10 cellular contexts compared by ENCODE assay signal in the genomic region with DNA sequence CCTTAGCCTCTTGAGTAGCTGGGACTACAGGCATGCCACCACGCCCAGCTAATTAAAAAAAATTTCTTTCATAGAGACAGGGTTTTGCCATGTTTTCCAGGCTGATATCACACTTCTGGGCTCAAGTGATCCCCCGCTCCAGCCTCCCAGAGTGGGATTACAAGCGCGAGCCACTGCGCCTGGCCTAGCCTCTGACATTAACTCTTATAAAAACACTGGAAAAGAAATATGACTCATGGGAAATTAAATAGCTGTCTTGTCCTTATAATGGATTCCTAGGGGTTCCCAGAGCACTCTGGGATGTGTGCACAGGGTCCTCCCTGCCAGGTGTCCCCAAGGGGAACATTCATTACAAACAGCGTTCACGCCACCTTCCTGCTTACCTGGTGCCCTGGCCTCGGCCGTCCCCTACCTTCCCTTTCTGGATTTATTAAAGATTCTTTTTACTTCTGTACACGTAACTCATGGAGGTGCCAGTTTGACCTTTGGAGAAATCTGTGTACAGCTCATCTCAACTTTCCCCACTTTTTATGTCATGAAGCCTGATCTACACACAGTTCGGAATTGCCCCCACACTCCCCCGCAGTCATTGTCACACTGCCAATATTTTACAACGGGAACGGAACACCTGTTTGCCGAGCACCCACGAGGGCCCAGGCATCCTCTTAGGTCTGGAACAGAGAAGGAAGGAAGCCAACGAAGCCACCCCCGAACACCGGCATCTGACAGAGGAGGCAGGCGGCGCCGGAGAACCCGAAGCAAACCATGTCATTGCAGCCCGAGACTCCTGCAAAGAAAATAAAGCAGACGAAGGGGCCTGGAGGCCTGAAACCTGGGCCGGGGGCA. TPM values are rescaled to one million over a fixed set of nuclear protein-coding genes. Genes with fewer than 3 reads are reported as not detected.
DNase-seq lines count a peak whose midpoint lies in the region; ATAC-seq lines count a peak whose summit lies in the region.
"Had no signal": no experiment of that assay in that cellular context is flagged by ENCODE, and none has a peak within 500 bp of the region (broad histone marks: within the 10 kb centered on the region; RNA-seq: fewer than 3 reads in every experiment).

No MANE protein-coding gene starts in this region.

- peak overlapping the region in 9 of 10 donors; percentile 22 to 89 (median 79) for H3K27ac Mint-ChIP-seq in naive thymus-derived CD8-positive, alpha-beta T cell

- H3K4me3 Mint-ChIP-seq in naive thymus-derived CD8-positive, alpha-beta T cell, result peak overlapping the region; percentile 23 to 86 (median 66)

- DNase-seq in A172 (ENCODE audit: low spot score) (peak; percentile 22), NCI-H1092 (lab: John Stamatoyannopoulos, UW) (peak; percentile 55), activated T-cell treated with anti-CD3 and anti-CD28 coated beads for 24 hours (ENCODE audit: low read depth) (peak; percentile 33), NCI-H2196 (lab: John Stamatoyannopoulos, UW; ENCODE audit: unreplicated experiment) (no peak), HT-29 (ENCODE audit: low spot score) (no peak)
- peak in 5 of 10 donors; percentile 19 to 40 (median 31) for DNase-seq in naive thymus-derived CD8-positive, alpha-beta T cell
- DNase-seq: activated gamma-delta T cell, C1 segment of cervical spinal cord had no signal

- peaks cover 0 to 8% (median 2%) of the 10 kb centered on the region in 3 donors for H3K36me3 Mint-ChIP-seq in naive thymus-derived CD8-positive, alpha-beta T cell

- POLR2A ChIA-PET in naive thymus-derived CD8-positive, alpha-beta T cell (lab: Charles Lee), result interaction anchor here (1.0 to 1.6 kb wide), 3 partner anchors 8 to 31 kb away, joined by 3 to 5 read pairs (median 5); no protein-coding TSS in a partner anchor

- peak; percentile 42 to 44 for ATAC-seq in naive thymus-derived CD8-positive, alpha-beta T cell
- ATAC-seq in HG02642 (IDR thresholded peaks at IDR 0.05; ENCODE audit: poor library complexity, unreplicated experiment) (no peak), HG03432 (IDR thresholded peaks at IDR 0.05; ENCODE audit: unreplicated experiment) (no peak)

- H3K9me3 Mint-ChIP-seq in naive thymus-derived CD8-positive, alpha-beta T cell, result no peaks in the 10 kb centered on the region

- peaks cover 24 to 48% (median 31%) of the 10 kb centered on the region in 4 donors for H3K4me1 Mint-ChIP-seq in naive thymus-derived CD8-positive, alpha-beta T cell

- H3K27me3 Mint-ChIP-seq in naive thymus-derived CD8-positive, alpha-beta T cell, result peaks cover 0 to 2% (median 0%) of the 10 kb centered on the region in 5 donors

RNA-seq across cellular contexts. Expression of gene MEAK7, which starts 39.7 kb away (rescaled TPM):
- total RNA-seq in A172 (2014; rRNA removed; shearing (Covaris generic)), result 21.0 and 28.4 TPM in 2 replicates
- total RNA-seq in naive thymus-derived CD8-positive, alpha-beta T cell, result 1 to 10 TPM; 7.1 to 8.9 TPM
- polyA plus RNA-seq in naive thymus-derived CD8-positive, alpha-beta T cell, result 1 to 10 TPM; 3.7 to 6.7 (median 4.6) TPM
- total RNA-seq in HT-29 (2014; rRNA removed; shearing (Covaris generic)), result 7.4 and 11.3 TPM in 2 replicates

Comparison
In these comparisons a context has a peak if more than half of its experiments do, and no peak if none do; other contexts are left out.
1. DNase-seq: peak in A172 (single experiment), NCI-H1092 (single experiment) and activated T-cell treated with anti-CD3 and anti-CD28 coated beads for 24 hours (single experiment); none in NCI-H2196 (single experiment) and HT-29 (single experiment).
2. ATAC-seq: peak in naive thymus-derived CD8-positive, alpha-beta T cell (2 of 2); none in HG02642 (single experiment) and HG03432 (single experiment).